ENCODE assay signal across 1 cellular context in genomic region chr1:38474738-38475623, GRCh38.
A peak's percentile ranks its signal among the peaks of the same experiment; 100 is the strongest.
TF ChIP-seq lines count a peak whose summit lies in the region.

No MANE protein-coding gene starts in this region.

TF ChIP-seq in GM12878, 131 proteins besides CTCF, POLR2A, EP300 and RAD21 (continued from another document):
- TF ChIP-seq CREB1 (IDR thresholded peaks at IDR 0.05; ENCODE audit: low read depth) (peak; percentile 88), NFYA (IDR thresholded peaks at IDR 0.05; ENCODE audit: borderline replicate concordance, low read depth, low read length) (no peak), BHLHE40 (IDR thresholded peaks at IDR 0.05; ENCODE audit: borderline replicate concordance in 1 of 2, low read depth in 2 of 2, low read length in 1 of 2) (peak in 1 of 2 experiments; percentile 67; a peak in 2 of 4 replicates), POLR2AphosphoS5 (IDR thresholded peaks at IDR 0.05; ENCODE audit: low read length) (peak; percentile 92), SMAD5 (IDR thresholded peaks at IDR 0.05; ENCODE audit: low read depth) (0 out of 2 replicates have a peak, but pooled peaks have one; percentile 52), EZH2 (IDR thresholded peaks at IDR 0.05; ENCODE audit: borderline replicate concordance, control insufficient read depth, low read depth, low read length) (no peak), RUNX3 (IDR thresholded peaks at IDR 0.05; ENCODE audit: low read length) (peak; percentile 89), RFX5 (IDR thresholded peaks at IDR 0.05; ENCODE audit: low read depth, low read length) (no peak), RB1 (IDR thresholded peaks at IDR 0.05; ENCODE audit: borderline replicate concordance) (no peak), CHD2 (IDR thresholded peaks at IDR 0.05; ENCODE audit: borderline replicate concordance, low read depth, low read length) (peak; percentile 49; the same call in 1 of the 2 replicates), MTA3 (IDR thresholded peaks at IDR 0.05; ENCODE audit: borderline replicate concordance, low read length) (peak; percentile 9; the same call in 1 of the 2 replicates), MEF2B (IDR thresholded peaks at IDR 0.05; ENCODE audit: partially characterized antibody, poor library complexity, severe bottlenecking) (peak; percentile 77), RAD51 (IDR thresholded peaks at IDR 0.05) (peak; percentile 25; the same call in 1 of the 2 replicates), EED (IDR thresholded peaks at IDR 0.05; ENCODE audit: low read depth) (peak; percentile 47; the same call in 1 of the 2 replicates), IRF4 (IDR thresholded peaks at IDR 0.05; ENCODE audit: low read depth, low read length) (no peak), SIN3A (IDR thresholded peaks at IDR 0.05; ENCODE audit: low read depth, low read length) (peak; percentile 47; the same call in 1 of the 2 replicates), MEF2A (IDR thresholded peaks at IDR 0.05; ENCODE audit: insufficient read depth, low read depth, low read length) (peak; percentile 89), ZNF687 (IDR thresholded peaks at IDR 0.05) (peak; percentile 80), IRF5 (IDR thresholded peaks at IDR 0.05; ENCODE audit: borderline replicate concordance) (no peak), RCOR1 (conservative IDR thresholded peaks at IDR 0.05; ENCODE audit: low read depth, low read length) (no peak), DPF2 (IDR thresholded peaks at IDR 0.05) (peak; percentile 50; the same call in 1 of the 2 replicates), FOXM1 (IDR thresholded peaks at IDR 0.05; ENCODE audit: low read depth, low read length) (peak; percentile 73)
- TF ChIP-seq, protein P1, sequence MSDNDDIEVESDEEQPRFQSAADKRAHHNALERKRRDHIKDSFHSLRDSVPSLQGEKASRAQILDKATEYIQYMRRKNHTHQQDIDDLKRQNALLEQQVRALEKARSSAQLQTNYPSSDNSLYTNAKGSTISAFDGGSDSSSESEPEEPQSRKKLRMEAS (IDR thresholded peaks at IDR 0.05; ENCODE audit: low read depth, low read length): peak; percentile 13; the same call in 1 of the 2 replicates
- TF ChIP-seq, protein P2, sequence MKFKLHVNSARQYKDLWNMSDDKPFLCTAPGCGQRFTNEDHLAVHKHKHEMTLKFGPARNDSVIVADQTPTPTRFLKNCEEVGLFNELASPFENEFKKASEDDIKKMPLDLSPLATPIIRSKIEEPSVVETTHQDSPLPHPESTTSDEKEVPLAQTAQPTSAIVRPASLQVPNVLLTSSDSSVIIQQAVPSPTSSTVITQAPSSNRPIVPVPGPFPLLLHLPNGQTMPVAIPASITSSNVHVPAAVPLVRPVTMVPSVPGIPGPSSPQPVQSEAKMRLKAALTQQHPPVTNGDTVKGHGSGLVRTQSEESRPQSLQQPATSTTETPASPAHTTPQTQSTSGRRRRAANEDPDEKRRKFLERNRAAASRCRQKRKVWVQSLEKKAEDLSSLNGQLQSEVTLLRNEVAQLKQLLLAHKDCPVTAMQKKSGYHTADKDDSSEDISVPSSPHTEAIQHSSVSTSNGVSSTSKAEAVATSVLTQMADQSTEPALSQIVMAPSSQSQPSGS (IDR thresholded peaks at IDR 0.05; ENCODE audit: low read length): peak; percentile 69
- TF ChIP-seq, protein P3, sequence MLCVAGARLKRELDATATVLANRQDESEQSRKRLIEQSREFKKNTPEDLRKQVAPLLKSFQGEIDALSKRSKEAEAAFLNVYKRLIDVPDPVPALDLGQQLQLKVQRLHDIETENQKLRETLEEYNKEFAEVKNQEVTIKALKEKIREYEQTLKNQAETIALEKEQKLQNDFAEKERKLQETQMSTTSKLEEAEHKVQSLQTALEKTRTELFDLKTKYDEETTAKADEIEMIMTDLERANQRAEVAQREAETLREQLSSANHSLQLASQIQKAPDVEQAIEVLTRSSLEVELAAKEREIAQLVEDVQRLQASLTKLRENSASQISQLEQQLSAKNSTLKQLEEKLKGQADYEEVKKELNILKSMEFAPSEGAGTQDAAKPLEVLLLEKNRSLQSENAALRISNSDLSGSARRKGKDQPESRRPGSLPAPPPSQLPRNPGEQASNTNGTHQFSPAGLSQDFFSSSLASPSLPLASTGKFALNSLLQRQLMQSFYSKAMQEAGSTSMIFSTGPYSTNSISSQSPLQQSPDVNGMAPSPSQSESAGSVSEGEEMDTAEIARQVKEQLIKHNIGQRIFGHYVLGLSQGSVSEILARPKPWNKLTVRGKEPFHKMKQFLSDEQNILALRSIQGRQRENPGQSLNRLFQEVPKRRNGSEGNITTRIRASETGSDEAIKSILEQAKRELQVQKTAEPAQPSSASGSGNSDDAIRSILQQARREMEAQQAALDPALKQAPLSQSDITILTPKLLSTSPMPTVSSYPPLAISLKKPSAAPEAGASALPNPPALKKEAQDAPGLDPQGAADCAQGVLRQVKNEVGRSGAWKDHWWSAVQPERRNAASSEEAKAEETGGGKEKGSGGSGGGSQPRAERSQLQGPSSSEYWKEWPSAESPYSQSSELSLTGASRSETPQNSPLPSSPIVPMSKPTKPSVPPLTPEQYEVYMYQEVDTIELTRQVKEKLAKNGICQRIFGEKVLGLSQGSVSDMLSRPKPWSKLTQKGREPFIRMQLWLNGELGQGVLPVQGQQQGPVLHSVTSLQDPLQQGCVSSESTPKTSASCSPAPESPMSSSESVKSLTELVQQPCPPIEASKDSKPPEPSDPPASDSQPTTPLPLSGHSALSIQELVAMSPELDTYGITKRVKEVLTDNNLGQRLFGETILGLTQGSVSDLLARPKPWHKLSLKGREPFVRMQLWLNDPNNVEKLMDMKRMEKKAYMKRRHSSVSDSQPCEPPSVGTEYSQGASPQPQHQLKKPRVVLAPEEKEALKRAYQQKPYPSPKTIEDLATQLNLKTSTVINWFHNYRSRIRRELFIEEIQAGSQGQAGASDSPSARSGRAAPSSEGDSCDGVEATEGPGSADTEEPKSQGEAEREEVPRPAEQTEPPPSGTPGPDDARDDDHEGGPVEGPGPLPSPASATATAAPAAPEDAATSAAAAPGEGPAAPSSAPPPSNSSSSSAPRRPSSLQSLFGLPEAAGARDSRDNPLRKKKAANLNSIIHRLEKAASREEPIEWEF (IDR thresholded peaks at IDR 0.05; ENCODE audit: insufficient replicate concordance, low read depth, low read length): peak; percentile 54
- TF ChIP-seq, protein P4, sequence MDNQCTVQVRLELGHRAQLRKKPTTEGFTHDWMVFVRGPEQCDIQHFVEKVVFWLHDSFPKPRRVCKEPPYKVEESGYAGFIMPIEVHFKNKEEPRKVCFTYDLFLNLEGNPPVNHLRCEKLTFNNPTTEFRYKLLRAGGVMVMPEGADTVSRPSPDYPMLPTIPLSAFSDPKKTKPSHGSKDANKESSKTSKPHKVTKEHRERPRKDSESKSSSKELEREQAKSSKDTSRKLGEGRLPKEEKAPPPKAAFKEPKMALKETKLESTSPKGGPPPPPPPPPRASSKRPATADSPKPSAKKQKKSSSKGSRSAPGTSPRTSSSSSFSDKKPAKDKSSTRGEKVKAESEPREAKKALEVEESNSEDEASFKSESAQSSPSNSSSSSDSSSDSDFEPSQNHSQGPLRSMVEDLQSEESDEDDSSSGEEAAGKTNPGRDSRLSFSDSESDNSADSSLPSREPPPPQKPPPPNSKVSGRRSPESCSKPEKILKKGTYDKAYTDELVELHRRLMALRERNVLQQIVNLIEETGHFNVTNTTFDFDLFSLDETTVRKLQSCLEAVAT (IDR thresholded peaks at IDR 0.05): peak; percentile 55; the same call in 1 of the 2 replicates
- TF ChIP-seq, protein P5, sequence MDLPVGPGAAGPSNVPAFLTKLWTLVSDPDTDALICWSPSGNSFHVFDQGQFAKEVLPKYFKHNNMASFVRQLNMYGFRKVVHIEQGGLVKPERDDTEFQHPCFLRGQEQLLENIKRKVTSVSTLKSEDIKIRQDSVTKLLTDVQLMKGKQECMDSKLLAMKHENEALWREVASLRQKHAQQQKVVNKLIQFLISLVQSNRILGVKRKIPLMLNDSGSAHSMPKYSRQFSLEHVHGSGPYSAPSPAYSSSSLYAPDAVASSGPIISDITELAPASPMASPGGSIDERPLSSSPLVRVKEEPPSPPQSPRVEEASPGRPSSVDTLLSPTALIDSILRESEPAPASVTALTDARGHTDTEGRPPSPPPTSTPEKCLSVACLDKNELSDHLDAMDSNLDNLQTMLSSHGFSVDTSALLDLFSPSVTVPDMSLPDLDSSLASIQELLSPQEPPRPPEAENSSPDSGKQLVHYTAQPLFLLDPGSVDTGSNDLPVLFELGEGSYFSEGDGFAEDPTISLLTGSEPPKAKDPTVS (IDR thresholded peaks at IDR 0.05; ENCODE audit: low read depth, low read length): peak; percentile 67; the same call in 1 of the 2 replicates
TF ChIP-seq in GM12878: peak in this region for 53.
